Comparison of ENCODE assay signal across 8 cellular contexts in genomic region chr5:160009591-160009989, GRCh38. TPM values are rescaled to one million over a fixed set of nuclear protein-coding genes. Genes with fewer than 3 reads are reported as not detected.
A peak's percentile ranks its signal among the peaks of the same experiment; 100 is the strongest.
DNase-seq lines count a peak whose midpoint lies in the region; ATAC-seq and TF ChIP-seq lines count a peak whose summit lies in the region.

No MANE protein-coding gene starts in this region.

- ATAC-seq in GM19023 (IDR thresholded peaks at IDR 0.05; ENCODE audit: unreplicated experiment): peak; percentile 3

- H3K27me3 ChIP-seq in muscle layer of duodenum (ENCODE audit: low read depth, low read length): no peaks in the 10 kb centered on the region

- peak overlapping the region; percentile 89 to 100 for H3K4me3 ChIP-seq in muscle layer of duodenum (ENCODE audit: low read depth in 1 of 2, low read length in 2 of 2)

- H3K27ac ChIP-seq in muscle layer of duodenum (ENCODE audit: low read length): peak overlapping the region; percentile 99

- H3K9me3 ChIP-seq in muscle layer of duodenum (ENCODE audit: control insufficient read depth in 1 of 2, low read length in 2 of 2): no peaks in the 10 kb centered on the region

- H3K9me3 Mint-ChIP-seq in IgD-negative memory B cell (no peaks in the 10 kb centered on the region), chondrocyte (ENCODE audit: low read depth) (no peaks in the 10 kb centered on the region)

- H3K27ac Mint-ChIP-seq in IgD-negative memory B cell (peak overlapping the region; percentile 64 to 98 (median 96)), chondrocyte (ENCODE audit: unreplicated experiment) (peak overlapping the region; percentile 100)

- H3K4me3 Mint-ChIP-seq in IgD-negative memory B cell (peak overlapping the region; percentile 86 to 98 (median 98)), chondrocyte (ENCODE audit: unreplicated experiment) (peak overlapping the region; percentile 96)

- H3K36me3 Mint-ChIP-seq in IgD-negative memory B cell (no peaks in the 10 kb centered on the region), chondrocyte (ENCODE audit: low read depth) (peaks cover 6% of the 10 kb centered on the region)

- H3K36me3 ChIP-seq in muscle layer of duodenum (ENCODE audit: control insufficient read depth in 1 of 2, insufficient read depth in 2 of 2, low read length in 2 of 2): peaks cover 11 to 13% of the 10 kb centered on the region in 2 donors

- H3K27me3 Mint-ChIP-seq in IgD-negative memory B cell: no peaks in the 10 kb centered on the region
- H3K27me3 Mint-ChIP-seq in chondrocyte (ENCODE audit: low read depth): no peaks in the 10 kb centered on the region

- peaks cover 9 to 22% of the 10 kb centered on the region in 2 donors for H3K4me1 ChIP-seq in muscle layer of duodenum (ENCODE audit: control insufficient read depth in 1 of 2, insufficient read depth in 2 of 2, low read length in 2 of 2)

- no peak for DNase-seq in chondrocyte (ENCODE audit: low spot score)
- no peak for DNase-seq in NCI-H1694 (lab: John Stamatoyannopoulos, UW)
- DNase-seq in medulla oblongata (ENCODE audit: extremely low spot score): no peak
- no peak for DNase-seq in activated CD8-positive, alpha-beta memory T cell treated with anti-CD3 and anti-CD28 coated beads, Interleukin-2, amount 50 U/mL, for 48 hours
- no peak for DNase-seq in GM03348 (ENCODE audit: low spot score)

- peaks cover 10 to 24% (median 20%) of the 10 kb centered on the region in 3 donors for H3K4me1 Mint-ChIP-seq in IgD-negative memory B cell
- peaks cover 27% of the 10 kb centered on the region for H3K4me1 Mint-ChIP-seq in chondrocyte (ENCODE audit: low read depth)

- no peak for TF ChIP-seq CTCF in chondrocyte (IDR thresholded peaks at IDR 0.05)

RNA-seq across cellular contexts. Expression of gene TTC1, which starts 0.7 kb away (rescaled TPM):
- polyA plus RNA-seq in IgD-negative memory B cell: 80.0 TPM
- 41.1 to 47.8 TPM (median 42.0 TPM) in 3 replicates for total RNA-seq in chondrocyte
